1 cellular context compared by ENCODE assay signal in genomic region chr10:28592953-28593352, GRCh38.
TF ChIP-seq lines count a peak whose summit lies in the region.

No MANE protein-coding gene starts in this region.

TF ChIP-seq in K562, 482 proteins besides CTCF, POLR2A, EP300 and RAD21 (continued from another document):
- TF ChIP-seq, protein P1, sequence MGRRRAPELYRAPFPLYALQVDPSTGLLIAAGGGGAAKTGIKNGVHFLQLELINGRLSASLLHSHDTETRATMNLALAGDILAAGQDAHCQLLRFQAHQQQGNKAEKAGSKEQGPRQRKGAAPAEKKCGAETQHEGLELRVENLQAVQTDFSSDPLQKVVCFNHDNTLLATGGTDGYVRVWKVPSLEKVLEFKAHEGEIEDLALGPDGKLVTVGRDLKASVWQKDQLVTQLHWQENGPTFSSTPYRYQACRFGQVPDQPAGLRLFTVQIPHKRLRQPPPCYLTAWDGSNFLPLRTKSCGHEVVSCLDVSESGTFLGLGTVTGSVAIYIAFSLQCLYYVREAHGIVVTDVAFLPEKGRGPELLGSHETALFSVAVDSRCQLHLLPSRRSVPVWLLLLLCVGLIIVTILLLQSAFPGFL (CRISPR knock-in tag; IDR thresholded peaks at IDR 0.05), result no peak
- peak; percentile 88 for TF ChIP-seq NFE2 (IDR thresholded peaks at IDR 0.05; ENCODE audit: low read depth)
- peak; percentile 80 for TF ChIP-seq SMARCA4 (IDR thresholded peaks at IDR 0.05)
- peak; percentile 74; the same call in 1 of the 2 replicates for TF ChIP-seq GATAD2B (IDR thresholded peaks at IDR 0.05; ENCODE audit: borderline replicate concordance)
- TF ChIP-seq MAFK (IDR thresholded peaks at IDR 0.05; ENCODE audit: low read length), result peak; percentile 64
- TF ChIP-seq TEAD4 (IDR thresholded peaks at IDR 0.05; ENCODE audit: low read length), result peak; percentile 55; the same call in 1 of the 2 replicates
- TF ChIP-seq TEAD4 (CRISPR knock-in tag; IDR thresholded peaks at IDR 0.05; ENCODE audit: borderline replicate concordance), result no peak
- no peak for TF ChIP-seq CSDE1 (IDR thresholded peaks at IDR 0.05)
- TF ChIP-seq, protein P2, sequence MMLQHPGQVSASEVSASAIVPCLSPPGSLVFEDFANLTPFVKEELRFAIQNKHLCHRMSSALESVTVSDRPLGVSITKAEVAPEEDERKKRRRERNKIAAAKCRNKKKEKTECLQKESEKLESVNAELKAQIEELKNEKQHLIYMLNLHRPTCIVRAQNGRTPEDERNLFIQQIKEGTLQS (IDR thresholded peaks at IDR 0.05), result peak; percentile 95
- TF ChIP-seq, protein P2 (CRISPR knock-in tag; conservative IDR thresholded peaks at IDR 0.05), result no peak
- no peak for TF ChIP-seq SAFB (IDR thresholded peaks at IDR 0.05; ENCODE audit: borderline replicate concordance, low read depth, low read length)
- no peak for TF ChIP-seq MLX (CRISPR knock-in tag; conservative IDR thresholded peaks at IDR 0.05)
- TF ChIP-seq GABPB2 (CRISPR knock-in tag; conservative IDR thresholded peaks at IDR 0.05), result no peak
- peak; percentile 75; the same call in 1 of the 2 replicates for TF ChIP-seq SMARCE1 (IDR thresholded peaks at IDR 0.05)
- no peak for TF ChIP-seq RHOXF2B (CRISPR knock-in tag; conservative IDR thresholded peaks at IDR 0.05)
- peak; percentile 58; the same call in 1 of the 2 replicates for TF ChIP-seq CEBPB (tag; IDR thresholded peaks at IDR 0.05)
- peak; percentile 89 for TF ChIP-seq FOXJ2 (tag; IDR thresholded peaks at IDR 0.05)
- TF ChIP-seq FOS (IDR thresholded peaks at IDR 0.05; ENCODE audit: extremely low read depth, insufficient read length), result peak; percentile 29
- peak; percentile 76 for TF ChIP-seq ARID1B (IDR thresholded peaks at IDR 0.05)
- peak; percentile 90; the same call in 1 of the 2 replicates for TF ChIP-seq JUND (IDR thresholded peaks at IDR 0.05; ENCODE audit: borderline replicate concordance, low read depth, low read length)
- peak; percentile 94 for TF ChIP-seq JUND (tag; IDR thresholded peaks at IDR 0.05; ENCODE audit: borderline replicate concordance, low read depth, low read length)
- peak; percentile 94 for TF ChIP-seq FOSL1 (tag; conservative IDR thresholded peaks at IDR 0.05)
- TF ChIP-seq ARID3A (IDR thresholded peaks at IDR 0.05; ENCODE audit: borderline replicate concordance, low read depth, low read length), result peak; percentile 72; the same call in 1 of the 2 replicates
- no peak for TF ChIP-seq CEBPG (CRISPR knock-in tag; IDR thresholded peaks at IDR 0.05)
- 0 out of 4 replicates have a peak, but pooled peaks of 1 of the 2 experiments have one; percentile 21 for TF ChIP-seq CEBPG (tag; conservative IDR thresholded peaks at IDR 0.05 in 1 of 2, IDR thresholded peaks at IDR 0.05 in 1 of 2)
- peak; percentile 85 for TF ChIP-seq JUNB (CRISPR knock-in tag; conservative IDR thresholded peaks at IDR 0.05)
- TF ChIP-seq JUN (IDR thresholded peaks at IDR 0.05; ENCODE audit: borderline replicate concordance, low read depth, low read length), result peak; percentile 71
- TF ChIP-seq JUN (CRISPR knock-in tag; IDR thresholded peaks at IDR 0.05; ENCODE audit: borderline replicate concordance), result no peak
- TF ChIP-seq ATF2 (CRISPR knock-in tag; IDR thresholded peaks at IDR 0.05), result no peak
- TF ChIP-seq FOXA3 (CRISPR knock-in tag; conservative IDR thresholded peaks at IDR 0.05 in 1 of 2, IDR thresholded peaks at IDR 0.05 in 1 of 2), result peak in 1 of 2 experiments; percentile 43; a peak in 1 of 4 replicates
- peak; percentile 59 to 69; a peak in 3 of 4 replicates for TF ChIP-seq FOXK2 (conservative IDR thresholded peaks at IDR 0.05 in 1 of 2, IDR thresholded peaks at IDR 0.05 in 1 of 2; ENCODE audit: low read depth in 2 of 2)
- peak; percentile 80 for TF ChIP-seq NFE2L1 (tag; IDR thresholded peaks at IDR 0.05; ENCODE audit: borderline replicate concordance, low read depth)
- peak; percentile 79 for TF ChIP-seq DPF2 (IDR thresholded peaks at IDR 0.05)
TF ChIP-seq in K562: peak in this region for 28.
